In genomic region chr17:69047368-69048263, GRCh38 we compare ENCODE assay signal across 1 cellular context.
TF ChIP-seq lines count a peak whose summit lies in the region.

No MANE protein-coding gene starts in this region.

TF ChIP-seq in HepG2, 621 proteins besides CTCF, POLR2A, EP300 and RAD21 (continued from another document and continues in another):
- TF ChIP-seq RORA (CRISPR knock-in tag; IDR thresholded peaks at IDR 0.05) (0 out of 2 replicates have a peak, but pooled peaks have one; percentile 64), ZNF468 (CRISPR knock-in tag; IDR thresholded peaks at IDR 0.05) (no peak), SMAD9 (CRISPR knock-in tag; IDR thresholded peaks at IDR 0.05) (no peak), ZMAT3 (CRISPR knock-in tag; conservative IDR thresholded peaks at IDR 0.05) (no peak; the same call in 1 of the 2 replicates), GTF2F1 (IDR thresholded peaks at IDR 0.05; ENCODE audit: low read length) (no peak), ZNF512B (CRISPR knock-in tag; IDR thresholded peaks at IDR 0.05; ENCODE audit: borderline replicate concordance) (0 out of 2 replicates have a peak, but pooled peaks have one; percentile 35), ZNF605 (CRISPR knock-in tag; IDR thresholded peaks at IDR 0.05) (peak; percentile 60; the same call in 1 of the 2 replicates), ZNF660 (CRISPR knock-in tag; IDR thresholded peaks at IDR 0.05; ENCODE audit: borderline replicate concordance, low read depth) (no peak), NR2F2 (IDR thresholded peaks at IDR 0.05; ENCODE audit: borderline replicate concordance, low read depth) (peak; percentile 94), DNMT1 (CRISPR knock-in tag; IDR thresholded peaks at IDR 0.05) (no peak), GZF1 (CRISPR knock-in tag; IDR thresholded peaks at IDR 0.05) (no peak), PAF1 (CRISPR knock-in tag; IDR thresholded peaks at IDR 0.05) (no peak), TGIF2 (CRISPR knock-in tag; IDR thresholded peaks at IDR 0.05) (peak; percentile 62; the same call in 1 of the 2 replicates), MED1 (CRISPR knock-in tag; IDR thresholded peaks at IDR 0.05) (peak; percentile 99), ZNF160 (CRISPR knock-in tag; IDR thresholded peaks at IDR 0.05) (peak; percentile 29; the same call in 1 of the 2 replicates), PAXIP1 (CRISPR knock-in tag; conservative IDR thresholded peaks at IDR 0.05) (peak; percentile 99), SPEN (CRISPR knock-in tag; IDR thresholded peaks at IDR 0.05; ENCODE audit: low read depth) (no peak), ZBTB7A (CRISPR knock-in tag; IDR thresholded peaks at IDR 0.05) (no peak), RXRB (CRISPR knock-in tag; IDR thresholded peaks at IDR 0.05; ENCODE audit: borderline replicate concordance) (peak; percentile 95), ZFX (CRISPR knock-in tag; IDR thresholded peaks at IDR 0.05; ENCODE audit: low read depth) (peak; percentile 19; the same call in 1 of the 2 replicates), TRIM22 (IDR thresholded peaks at IDR 0.05) (no peak), GABPA (IDR thresholded peaks at IDR 0.05; ENCODE audit: low read depth, low read length) (no peak), GABPA (CRISPR knock-in tag; IDR thresholded peaks at IDR 0.05; ENCODE audit: low read depth) (peak; percentile 33), ZNF776 (CRISPR knock-in tag; IDR thresholded peaks at IDR 0.05) (no peak), ARNTL (CRISPR knock-in tag; IDR thresholded peaks at IDR 0.05) (peak; percentile 68), MBNL3 (CRISPR knock-in tag; conservative IDR thresholded peaks at IDR 0.05) (no peak), ELF4 (CRISPR knock-in tag; IDR thresholded peaks at IDR 0.05; ENCODE audit: borderline replicate concordance) (peak; percentile 83), ZNF18 (CRISPR knock-in tag; IDR thresholded peaks at IDR 0.05; ENCODE audit: insufficient replicate concordance) (peak; percentile 77), ESRRA (CRISPR knock-in tag; IDR thresholded peaks at IDR 0.05; ENCODE audit: low read depth) (0 out of 2 replicates have a peak, but pooled peaks have one; percentile 34), NPAS2 (CRISPR knock-in tag; IDR thresholded peaks at IDR 0.05; ENCODE audit: borderline replicate concordance) (no peak; the same call in 1 of the 2 replicates), ZNF768 (CRISPR knock-in tag; IDR thresholded peaks at IDR 0.05) (no peak), REXO4 (CRISPR knock-in tag; IDR thresholded peaks at IDR 0.05; ENCODE audit: borderline replicate concordance) (no peak), FIP1L1 (IDR thresholded peaks at IDR 0.05; ENCODE audit: borderline replicate concordance, insufficient read depth, low read depth, low read length) (no peak)
- TF ChIP-seq, protein P1, sequence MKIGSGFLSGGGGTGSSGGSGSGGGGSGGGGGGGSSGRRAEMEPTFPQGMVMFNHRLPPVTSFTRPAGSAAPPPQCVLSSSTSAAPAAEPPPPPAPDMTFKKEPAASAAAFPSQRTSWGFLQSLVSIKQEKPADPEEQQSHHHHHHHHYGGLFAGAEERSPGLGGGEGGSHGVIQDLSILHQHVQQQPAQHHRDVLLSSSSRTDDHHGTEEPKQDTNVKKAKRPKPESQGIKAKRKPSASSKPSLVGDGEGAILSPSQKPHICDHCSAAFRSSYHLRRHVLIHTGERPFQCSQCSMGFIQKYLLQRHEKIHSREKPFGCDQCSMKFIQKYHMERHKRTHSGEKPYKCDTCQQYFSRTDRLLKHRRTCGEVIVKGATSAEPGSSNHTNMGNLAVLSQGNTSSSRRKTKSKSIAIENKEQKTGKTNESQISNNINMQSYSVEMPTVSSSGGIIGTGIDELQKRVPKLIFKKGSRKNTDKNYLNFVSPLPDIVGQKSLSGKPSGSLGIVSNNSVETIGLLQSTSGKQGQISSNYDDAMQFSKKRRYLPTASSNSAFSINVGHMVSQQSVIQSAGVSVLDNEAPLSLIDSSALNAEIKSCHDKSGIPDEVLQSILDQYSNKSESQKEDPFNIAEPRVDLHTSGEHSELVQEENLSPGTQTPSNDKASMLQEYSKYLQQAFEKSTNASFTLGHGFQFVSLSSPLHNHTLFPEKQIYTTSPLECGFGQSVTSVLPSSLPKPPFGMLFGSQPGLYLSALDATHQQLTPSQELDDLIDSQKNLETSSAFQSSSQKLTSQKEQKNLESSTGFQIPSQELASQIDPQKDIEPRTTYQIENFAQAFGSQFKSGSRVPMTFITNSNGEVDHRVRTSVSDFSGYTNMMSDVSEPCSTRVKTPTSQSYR (CRISPR knock-in tag; IDR thresholded peaks at IDR 0.05; ENCODE audit: borderline replicate concordance): peak; percentile 74
- TF ChIP-seq, protein P2, sequence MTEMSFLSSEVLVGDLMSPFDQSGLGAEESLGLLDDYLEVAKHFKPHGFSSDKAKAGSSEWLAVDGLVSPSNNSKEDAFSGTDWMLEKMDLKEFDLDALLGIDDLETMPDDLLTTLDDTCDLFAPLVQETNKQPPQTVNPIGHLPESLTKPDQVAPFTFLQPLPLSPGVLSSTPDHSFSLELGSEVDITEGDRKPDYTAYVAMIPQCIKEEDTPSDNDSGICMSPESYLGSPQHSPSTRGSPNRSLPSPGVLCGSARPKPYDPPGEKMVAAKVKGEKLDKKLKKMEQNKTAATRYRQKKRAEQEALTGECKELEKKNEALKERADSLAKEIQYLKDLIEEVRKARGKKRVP (CRISPR knock-in tag; IDR thresholded peaks at IDR 0.05): peak in 1 of 2 experiments; percentile 93; a peak in 2 of 4 replicates
- TF ChIP-seq, protein P3, sequence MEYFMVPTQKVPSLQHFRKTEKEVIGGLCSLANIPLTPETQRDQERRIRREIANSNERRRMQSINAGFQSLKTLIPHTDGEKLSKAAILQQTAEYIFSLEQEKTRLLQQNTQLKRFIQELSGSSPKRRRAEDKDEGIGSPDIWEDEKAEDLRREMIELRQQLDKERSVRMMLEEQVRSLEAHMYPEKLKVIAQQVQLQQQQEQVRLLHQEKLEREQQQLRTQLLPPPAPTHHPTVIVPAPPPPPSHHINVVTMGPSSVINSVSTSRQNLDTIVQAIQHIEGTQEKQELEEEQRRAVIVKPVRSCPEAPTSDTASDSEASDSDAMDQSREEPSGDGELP (IDR thresholded peaks at IDR 0.05; ENCODE audit: borderline replicate concordance, low read depth): peak; percentile 89
- TF ChIP-seq, protein P4, sequence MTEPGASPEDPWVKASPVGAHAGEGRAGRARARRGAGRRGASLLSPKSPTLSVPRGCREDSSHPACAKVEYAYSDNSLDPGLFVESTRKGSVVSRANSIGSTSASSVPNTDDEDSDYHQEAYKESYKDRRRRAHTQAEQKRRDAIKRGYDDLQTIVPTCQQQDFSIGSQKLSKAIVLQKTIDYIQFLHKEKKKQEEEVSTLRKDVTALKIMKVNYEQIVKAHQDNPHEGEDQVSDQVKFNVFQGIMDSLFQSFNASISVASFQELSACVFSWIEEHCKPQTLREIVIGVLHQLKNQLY (CRISPR knock-in tag; IDR thresholded peaks at IDR 0.05): peak; percentile 95
- TF ChIP-seq, protein P5, sequence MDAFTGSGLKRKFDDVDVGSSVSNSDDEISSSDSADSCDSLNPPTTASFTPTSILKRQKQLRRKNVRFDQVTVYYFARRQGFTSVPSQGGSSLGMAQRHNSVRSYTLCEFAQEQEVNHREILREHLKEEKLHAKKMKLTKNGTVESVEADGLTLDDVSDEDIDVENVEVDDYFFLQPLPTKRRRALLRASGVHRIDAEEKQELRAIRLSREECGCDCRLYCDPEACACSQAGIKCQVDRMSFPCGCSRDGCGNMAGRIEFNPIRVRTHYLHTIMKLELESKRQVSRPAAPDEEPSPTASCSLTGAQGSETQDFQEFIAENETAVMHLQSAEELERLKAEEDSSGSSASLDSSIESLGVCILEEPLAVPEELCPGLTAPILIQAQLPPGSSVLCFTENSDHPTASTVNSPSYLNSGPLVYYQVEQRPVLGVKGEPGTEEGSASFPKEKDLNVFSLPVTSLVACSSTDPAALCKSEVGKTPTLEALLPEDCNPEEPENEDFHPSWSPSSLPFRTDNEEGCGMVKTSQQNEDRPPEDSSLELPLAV (CRISPR knock-in tag; conservative IDR thresholded peaks at IDR 0.05; ENCODE audit: low read depth): no peak
- TF ChIP-seq, protein P6, sequence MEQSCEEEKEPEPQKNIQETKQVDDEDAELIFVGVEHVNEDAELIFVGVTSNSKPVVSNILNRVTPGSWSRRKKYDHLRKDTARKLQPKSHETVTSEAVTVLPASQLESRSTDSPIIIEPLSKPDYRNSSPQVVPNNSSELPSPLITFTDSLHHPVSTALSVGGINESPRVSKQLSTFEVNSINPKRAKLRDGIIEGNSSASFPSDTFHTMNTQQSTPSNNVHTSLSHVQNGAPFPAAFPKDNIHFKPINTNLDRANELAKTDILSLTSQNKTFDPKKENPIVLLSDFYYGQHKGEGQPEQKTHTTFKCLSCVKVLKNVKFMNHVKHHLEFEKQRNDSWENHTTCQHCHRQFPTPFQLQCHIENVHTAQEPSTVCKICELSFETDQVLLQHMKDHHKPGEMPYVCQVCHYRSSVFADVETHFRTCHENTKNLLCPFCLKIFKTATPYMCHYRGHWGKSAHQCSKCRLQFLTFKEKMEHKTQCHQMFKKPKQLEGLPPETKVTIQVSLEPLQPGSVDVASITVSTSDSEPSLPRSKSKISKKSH (CRISPR knock-in tag; IDR thresholded peaks at IDR 0.05; ENCODE audit: borderline replicate concordance): no peak
- TF ChIP-seq, protein P7, sequence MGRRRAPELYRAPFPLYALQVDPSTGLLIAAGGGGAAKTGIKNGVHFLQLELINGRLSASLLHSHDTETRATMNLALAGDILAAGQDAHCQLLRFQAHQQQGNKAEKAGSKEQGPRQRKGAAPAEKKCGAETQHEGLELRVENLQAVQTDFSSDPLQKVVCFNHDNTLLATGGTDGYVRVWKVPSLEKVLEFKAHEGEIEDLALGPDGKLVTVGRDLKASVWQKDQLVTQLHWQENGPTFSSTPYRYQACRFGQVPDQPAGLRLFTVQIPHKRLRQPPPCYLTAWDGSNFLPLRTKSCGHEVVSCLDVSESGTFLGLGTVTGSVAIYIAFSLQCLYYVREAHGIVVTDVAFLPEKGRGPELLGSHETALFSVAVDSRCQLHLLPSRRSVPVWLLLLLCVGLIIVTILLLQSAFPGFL (CRISPR knock-in tag; IDR thresholded peaks at IDR 0.05): no peak
